18 cellular contexts compared by ENCODE assay signal in the genomic region with DNA sequence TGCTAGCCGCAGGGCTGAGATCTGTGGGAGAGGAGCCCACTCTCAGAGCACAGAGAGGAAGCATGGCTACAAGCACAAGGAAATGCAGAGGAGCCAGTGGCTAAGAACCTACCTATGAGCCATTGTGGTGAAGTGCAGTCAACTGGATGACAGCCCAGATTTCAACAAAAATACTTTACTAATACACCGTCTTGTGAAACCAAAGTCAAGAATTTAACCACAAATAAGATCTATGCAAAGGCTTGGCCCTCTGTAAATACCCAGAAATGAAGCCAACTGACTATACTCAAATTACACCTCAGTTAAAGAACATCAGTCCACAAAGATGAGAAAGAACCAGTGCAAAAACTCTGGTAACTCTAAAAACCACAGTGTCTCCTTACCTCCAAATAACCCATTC. TPM values are rescaled to one million over a fixed set of nuclear protein-coding genes. Genes with fewer than 3 reads are reported as not detected.
DNase-seq lines count a peak whose midpoint lies in the region; ATAC-seq and TF ChIP-seq lines count a peak whose summit lies in the region.
"Had no signal": no experiment of that assay in that cellular context is flagged by ENCODE, and none has a peak within 500 bp of the region (broad histone marks: within the 10 kb centered on the region; RNA-seq: fewer than 3 reads in every experiment).

No MANE protein-coding gene starts in this region.

- no peak overlapping the region for H3K4me3 ChIP-seq in RWPE2 (ENCODE audit: severe bottlenecking)
- H3K4me3 ChIP-seq in fibroblast of lung (replicated peaks in 1 of 4; ENCODE audit: control extremely low read depth in 1 of 4, insufficient read depth in 1 of 4, low read depth in 3 of 4, low read length in 4 of 4): no peak overlapping the region
- H3K4me3 ChIP-seq in retinal pigment epithelial cell (ENCODE audit: low read length): no peak overlapping the region
- H3K4me3 ChIP-seq: esophagus muscularis mucosa, HAP-1, left lung, ovary had no signal

- H3K4me2 ChIP-seq in fibroblast of lung (ENCODE audit: extremely low read depth, insufficient read depth, low read length): no peak overlapping the region

- no peaks in the 10 kb centered on the region for H3K79me2 ChIP-seq in fibroblast of lung (ENCODE audit: control insufficient read depth, insufficient read depth, low read length)

- no peak for TF ChIP-seq CTCF in RWPE2 (IDR thresholded peaks at IDR 0.05; ENCODE audit: poor library complexity, severe bottlenecking)
- TF ChIP-seq CTCF in fibroblast of lung (conservative IDR thresholded peaks at IDR 0.05 in 1 of 2, IDR thresholded peaks at IDR 0.05 in 1 of 2; ENCODE audit: low read depth in 1 of 2, low read length in 2 of 2): no peak
- TF ChIP-seq CTCF in retinal pigment epithelial cell (conservative IDR thresholded peaks at IDR 0.05; ENCODE audit: low read depth, low read length): no peak

- H3K9ac ChIP-seq in fibroblast of lung (ENCODE audit: insufficient read depth, low read length): no peak overlapping the region

- ATAC-seq in RWPE2 (ENCODE audit: low read depth): peak; percentile 78
- ATAC-seq in HG02970 (IDR thresholded peaks at IDR 0.05; ENCODE audit: low FRiP score, unreplicated experiment): no peak
- ATAC-seq in GM19324 (IDR thresholded peaks at IDR 0.05; ENCODE audit: low FRiP score, unreplicated experiment): no peak
- ATAC-seq: activated CD8-positive, alpha-beta memory T cell treated with anti-CD3 and anti-CD28 coated beads, Interleukin-2, amount 10 ng/mL, durations not matched to agents 7 days and 5 days; left lung; T-cell had no signal

- H3K9me3 ChIP-seq in RWPE2 (ENCODE audit: severe bottlenecking) (peaks cover 7% of the 10 kb centered on the region), fibroblast of lung (ENCODE audit: control insufficient read depth, insufficient read depth, low read depth, low read length) (no peaks in the 10 kb centered on the region)
- H3K9me3 ChIP-seq: HAP-1, ovary had no signal

- H4K20me1 ChIP-seq in fibroblast of lung (ENCODE audit: control insufficient read depth, extremely low read depth, insufficient read depth, low read length): no peaks in the 10 kb centered on the region

- no peak overlapping the region for H2AFZ ChIP-seq in fibroblast of lung (ENCODE audit: low read length)

- DNase-seq in HS-27A (ENCODE audit: low read depth) (peak; percentile 48), RWPE2 (ENCODE audit: low spot score) (no peak), fibroblast of lung (ENCODE audit: low read depth in 2 of 2) (peak; percentile 58 to 96), retinal pigment epithelial cell (ENCODE audit: low read depth) (peak; percentile 90), GOT3 (lab: John Stamatoyannopoulos, UW) (no peak)
- DNase-seq in activated naive CD4-positive, alpha-beta T cell (lab: John Stamatoyannopoulos, UW): no peak
- DNase-seq: activated CD4-positive, CD25-positive, alpha-beta regulatory T cell; activated CD8-positive, alpha-beta memory T cell treated with anti-CD3 and anti-CD28 coated beads, Interleukin-2, amount 10 ng/mL, durations not matched to agents 7 days and 5 days; NCI-H2081 treated with DMSO at 0.1 percent for 48 hours; NCI-H774; ovary; stimulated activated CD4-positive, alpha-beta T cell treated with anti-CD3 and anti-CD28 coated beads, Interleukin-4, amount 100 ng/mL, for 4 hours; T-cell had no signal

- H3K4me1 ChIP-seq in RWPE2 (ENCODE audit: insufficient read depth, poor library complexity, severe bottlenecking): peaks cover 4% of the 10 kb centered on the region
- no peaks in the 10 kb centered on the region for H3K4me1 ChIP-seq in fibroblast of lung (ENCODE audit: control insufficient read depth, extremely low read depth, insufficient read depth, low read length)
- H3K4me1 ChIP-seq: esophagus muscularis mucosa, HAP-1, left lung had no signal

- no peaks in the 10 kb centered on the region for H3K27me3 ChIP-seq in RWPE2 (ENCODE audit: insufficient read depth, poor library complexity, severe bottlenecking)
- H3K27me3 ChIP-seq in fibroblast of lung (ENCODE audit: control insufficient read depth, insufficient read depth, low read length): no peaks in the 10 kb centered on the region
- H3K27me3 ChIP-seq: esophagus muscularis mucosa, left lung, ovary had no signal

- H3K27ac ChIP-seq in RWPE2 (ENCODE audit: poor library complexity, severe bottlenecking): peak overlapping the region; percentile 38
- no peak overlapping the region for H3K27ac ChIP-seq in fibroblast of lung (ENCODE audit: insufficient read depth, low read length)
- H3K27ac ChIP-seq: esophagus muscularis mucosa, left lung, ovary had no signal

- H3K36me3 ChIP-seq in RWPE2 (ENCODE audit: low read depth): no peaks in the 10 kb centered on the region
- H3K36me3 ChIP-seq in fibroblast of lung (ENCODE audit: control insufficient read depth, insufficient read depth, low read length): no peaks in the 10 kb centered on the region
- H3K36me3 ChIP-seq: esophagus muscularis mucosa, HAP-1, left lung, ovary had no signal

RNA-seq across cellular contexts. Expression of a gene that starts 40.1 kb away (rescaled TPM):
- total RNA-seq in fibroblast of lung: 4.4 and 5.8 TPM in 2 replicates
- polyA plus RNA-seq in fibroblast of lung: 0.57 and 0.99 TPM in 2 replicates
- polyA plus RNA-seq in fibroblast of lung (2012): 0.47 and 0.70 TPM in 2 replicates
- 0.70 TPM in 1 of 2 replicates, not detected in the other for polyA minus RNA-seq in fibroblast of lung (ENCODE audit: low replicate concordance)
- total RNA-seq: activated CD8-positive, alpha-beta memory T cell treated with anti-CD3 and anti-CD28 coated beads, Interleukin-2, amount 10 ng/mL, durations not matched to agents 7 days and 5 days; T-cell had no signal

Comparison
In these comparisons a context has a peak if more than half of its experiments do, and no peak if none do; other contexts are left out.
1. DNase-seq: peak in HS-27A (single experiment), fibroblast of lung (2 of 2) and retinal pigment epithelial cell (single experiment); none in RWPE2 (single experiment), activated naive CD4-positive, alpha-beta T cell (0 of 4) and GOT3 (single experiment).